Comparison of ENCODE assay signal across 26 cellular contexts in genomic region chr2:199627417-199627816, GRCh38.
"Had no signal": no experiment of that assay in that cellular context is flagged by ENCODE, and none has a peak within 500 bp of the region (broad histone marks: within the 10 kb centered on the region; RNA-seq: fewer than 3 reads in every experiment).

No MANE protein-coding gene starts in this region.

- H3K36me3 ChIP-seq: heart right ventricle, left lung, prostate gland, right atrium auricular region, suprapubic skin, transverse colon, vagina had no signal

- H3K9me3 ChIP-seq: heart right ventricle, left lung, prostate gland, right atrium auricular region, suprapubic skin, transverse colon, vagina had no signal

- H3K36me3 Mint-ChIP-seq: naive thymus-derived CD8-positive, alpha-beta T cell had no signal

- H3K4me3 Mint-ChIP-seq: naive thymus-derived CD8-positive, alpha-beta T cell; nephron progenitor cell; stimulated activated naive CD8-positive, alpha-beta T cell treated with anti-CD3 and anti-CD28 coated beads, Interleukin-15, amount 100 ng/mL, for 72 hours had no signal

- H3K4me1 ChIP-seq: heart right ventricle, left lung, prostate gland, right atrium auricular region, suprapubic skin, transverse colon, vagina had no signal

- ATAC-seq: heart right ventricle; left cardiac atrium; left lung; naive thymus-derived CD8-positive, alpha-beta T cell; sciatic nerve; stimulated activated naive CD8-positive, alpha-beta T cell treated with anti-CD3 and anti-CD28 coated beads, Interleukin-15, amount 100 ng/mL, for 72 hours had no signal

- H3K4me1 Mint-ChIP-seq: naive thymus-derived CD8-positive, alpha-beta T cell; stimulated activated naive CD8-positive, alpha-beta T cell treated with anti-CD3 and anti-CD28 coated beads, Interleukin-15, amount 100 ng/mL, for 72 hours had no signal

- DNase-seq: dorsolateral prefrontal cortex; effector CD4-positive, alpha-beta T cell; foreskin melanocyte; glutamatergic neuron; heart right ventricle; hippocampal formation; left cardiac atrium; left lung; mesendoderm; midbrain; naive thymus-derived CD8-positive, alpha-beta T cell; nephron progenitor cell; nucleus accumbens; stimulated activated CD4-positive, alpha-beta T cell treated with anti-CD3 and anti-CD28 coated beads, Interleukin-12 subunit alpha, Interleukin-12 subunit beta, amount 100 ng/mL, for 4 hours; stimulated activated CD4-positive, alpha-beta T cell treated with anti-CD3 and anti-CD28 coated beads, Interleukin-1b, Interleukin-23, amount 100 ng/mL, for 48 hours; stimulated activated CD4-positive, alpha-beta T cell treated with anti-CD3 and anti-CD28 coated beads, Interleukin-4, amount 100 ng/mL, for 1 hour; stimulated activated CD8-positive, alpha-beta memory T cell treated with anti-CD3 and anti-CD28 coated beads, Interleukin-4, amount 100 ng/mL, for 48 hours; stimulated activated naive CD4-positive, alpha-beta T cell; stimulated activated naive CD8-positive, alpha-beta T cell treated with anti-CD3 and anti-CD28 coated beads, Interleukin-15, amount 100 ng/mL, for 72 hours; transverse colon had no signal

- H3K27ac ChIP-seq: dorsolateral prefrontal cortex, heart right ventricle, left lung, prostate gland, right atrium auricular region, suprapubic skin, transverse colon, vagina had no signal

- H3K27ac Mint-ChIP-seq: naive thymus-derived CD8-positive, alpha-beta T cell; nephron progenitor cell; stimulated activated naive CD8-positive, alpha-beta T cell treated with anti-CD3 and anti-CD28 coated beads, Interleukin-15, amount 100 ng/mL, for 72 hours had no signal

- H3K27me3 ChIP-seq: right atrium auricular region, suprapubic skin, transverse colon, vagina had no signal

- H3K4me3 ChIP-seq: dorsolateral prefrontal cortex, heart right ventricle, left lung, prostate gland, right atrium auricular region, smooth muscle cell, suprapubic skin, transverse colon, vagina had no signal

- H3K9me3 Mint-ChIP-seq: naive thymus-derived CD8-positive, alpha-beta T cell; nephron progenitor cell; stimulated activated naive CD8-positive, alpha-beta T cell treated with anti-CD3 and anti-CD28 coated beads, Interleukin-15, amount 100 ng/mL, for 72 hours had no signal
